26 cellular contexts compared by ENCODE assay signal in the genomic region with DNA sequence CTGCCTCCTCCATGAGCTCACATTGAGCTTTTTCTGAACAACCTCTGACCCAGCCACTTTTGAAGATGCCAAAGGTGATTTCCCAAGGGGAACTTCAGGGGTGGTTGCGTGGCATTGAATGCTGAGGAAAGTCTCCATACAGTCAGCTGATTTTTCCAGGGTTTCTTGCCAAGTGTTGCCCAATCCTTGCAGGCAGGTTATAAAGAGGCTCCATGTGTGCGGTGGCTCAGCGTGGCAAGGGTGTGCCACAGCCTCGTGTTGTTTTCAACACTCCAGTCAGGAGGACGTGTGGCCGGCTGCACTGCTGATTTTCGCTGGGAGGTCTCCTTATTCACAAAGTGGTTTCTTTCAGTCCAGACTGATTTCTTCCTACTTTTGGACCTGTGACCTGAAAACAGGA.
DNase-seq lines count a peak whose midpoint lies in the region; ATAC-seq and TF ChIP-seq lines count a peak whose summit lies in the region.
"Had no signal": no experiment of that assay in that cellular context is flagged by ENCODE, and none has a peak within 500 bp of the region (broad histone marks: within the 10 kb centered on the region; RNA-seq: fewer than 3 reads in every experiment).

No MANE protein-coding gene starts in this region.

- no peak overlapping the region for H3K18ac ChIP-seq in IMR-90 (ENCODE audit: low read depth, low read length)

- H4K5ac ChIP-seq in IMR-90 (ENCODE audit: low read depth, low read length): no peak overlapping the region

- H3K9ac ChIP-seq in IMR-90 (ENCODE audit: low read depth, low read length) (no peak overlapping the region), neural progenitor cell (no peak overlapping the region)

- in situ Hi-C loops in IMR-90 (cut with MboI; ENCODE audit: low sequenced_read_pairs): no loop called here

- no peak overlapping the region for H3K4me3 Mint-ChIP-seq in neural progenitor cell
- H3K4me3 Mint-ChIP-seq: activated B cell treated with CpG ODN at 0.5 μM for 24 hours; activated CD8-positive, alpha-beta memory T cell treated with anti-CD3 and anti-CD28 coated beads, Interleukin-2, amount 10 ng/mL, durations not matched to agents 7 days and 5 days; activated T-cell treated with anti-CD3 and anti-CD28 coated beads, Interleukin-2, amount 50 U/mL, for 72 hours; B cell; effector memory CD8-positive, alpha-beta T cell; memory B cell had no signal

- H2BK5ac ChIP-seq in IMR-90 (ENCODE audit: low read depth, low read length, poor library complexity, severe bottlenecking): no peak overlapping the region

- H3K4ac ChIP-seq in IMR-90 (ENCODE audit: low read depth, low read length): no peak overlapping the region

- H3K4me1 ChIP-seq in IMR-90 (ENCODE audit: control insufficient read depth, insufficient read depth, low read length) (no peaks in the 10 kb centered on the region), neural progenitor cell (peaks cover 7% of the 10 kb centered on the region)
- H3K4me1 ChIP-seq: esophagus muscularis mucosa, gastroesophageal sphincter, SJSA1, tibial nerve had no signal

- no peak overlapping the region for H2AK9ac ChIP-seq in IMR-90 (replicated peaks; ENCODE audit: low read depth, low read length, poor library complexity)

- no peak for TF ChIP-seq CTCF in IMR-90 (conservative IDR thresholded peaks at IDR 0.05; ENCODE audit: low read depth, low read length)
- no peak for TF ChIP-seq CTCF in epithelial cell of proximal tubule (conservative IDR thresholded peaks at IDR 0.05; ENCODE audit: low read depth, low read length)
- no peak for TF ChIP-seq CTCF in neural progenitor cell (IDR thresholded peaks at IDR 0.05)
- TF ChIP-seq CTCF in dorsolateral prefrontal cortex (IDR thresholded peaks at IDR 0.05 in 54 of 56, conservative IDR thresholded peaks at IDR 0.05 in 2 of 56; ENCODE audit: low read depth in 1 of 56, partially characterized antibody in 56 of 56): no peak

- no TSS peak for BruUV-seq in IMR-90 (replicated peaks; lab: Mats Ljungman, UMichigan)

- H3K79me1 ChIP-seq in IMR-90 (ENCODE audit: low read depth in 1 of 2, low read length in 2 of 2): no peaks in the 10 kb centered on the region

- H3K27ac ChIP-seq in IMR-90 (ENCODE audit: insufficient read depth, low read length): no peak overlapping the region
- H3K27ac ChIP-seq in neural progenitor cell: no peak overlapping the region
- no peak overlapping the region for H3K27ac ChIP-seq in dorsolateral prefrontal cortex
- H3K27ac ChIP-seq: esophagus muscularis mucosa, gastroesophageal sphincter, SJSA1, tibial nerve had no signal

- dilution Hi-C loops in IMR-90 (cut with HindIII; ENCODE audit: low sequenced_read_pairs, unreplicated experiment): no loop called here

- peaks cover 9% of the 10 kb centered on the region for H3K27me3 Mint-ChIP-seq in neural progenitor cell (ENCODE audit: insufficient read depth, low read depth)
- H3K27me3 Mint-ChIP-seq: activated B cell treated with CpG ODN at 0.5 μM for 24 hours; activated CD8-positive, alpha-beta memory T cell treated with anti-CD3 and anti-CD28 coated beads, Interleukin-2, amount 10 ng/mL, durations not matched to agents 7 days and 5 days; B cell had no signal

- POLR2A ChIA-PET in IMR-90 (lab: Charles Lee; ENCODE audit: unreplicated experiment): no interaction called here

- H3K79me2 ChIP-seq in neural progenitor cell (ENCODE audit: low read depth): no peaks in the 10 kb centered on the region

- H3K27me3 ChIP-seq in IMR-90 (ENCODE audit: control insufficient read depth, insufficient read depth, low read length) (peaks cover 28% of the 10 kb centered on the region), neural progenitor cell (no peaks in the 10 kb centered on the region), dorsolateral prefrontal cortex (peaks cover 0 to 10% (median 0%) of the 10 kb centered on the region in 45 donors)
- H3K27me3 ChIP-seq: tibial nerve had no signal

- H3K27ac Mint-ChIP-seq in neural progenitor cell: no peak overlapping the region
- H3K27ac Mint-ChIP-seq: activated B cell treated with CpG ODN at 0.5 μM for 24 hours; activated CD8-positive, alpha-beta memory T cell treated with anti-CD3 and anti-CD28 coated beads, Interleukin-2, amount 10 ng/mL, durations not matched to agents 7 days and 5 days; activated T-cell treated with anti-CD3 and anti-CD28 coated beads, Interleukin-2, amount 50 U/mL, for 72 hours; B cell; effector memory CD8-positive, alpha-beta T cell; memory B cell had no signal

- no peak overlapping the region for H3K23ac ChIP-seq in IMR-90 (ENCODE audit: low read depth, low read length)

- no peak overlapping the region for H3K56ac ChIP-seq in IMR-90 (ENCODE audit: extremely low read depth, insufficient read depth, low read length)

- H3K9me3 Mint-ChIP-seq in neural progenitor cell: no peaks in the 10 kb centered on the region
- H3K9me3 Mint-ChIP-seq: activated B cell treated with CpG ODN at 0.5 μM for 24 hours; activated T-cell treated with anti-CD3 and anti-CD28 coated beads, Interleukin-2, amount 50 U/mL, for 72 hours; effector memory CD8-positive, alpha-beta T cell; memory B cell had no signal

- H3K4me1 Mint-ChIP-seq in neural progenitor cell: peaks cover 14% of the 10 kb centered on the region
- H3K4me1 Mint-ChIP-seq: activated B cell treated with CpG ODN at 0.5 μM for 24 hours; activated CD8-positive, alpha-beta memory T cell treated with anti-CD3 and anti-CD28 coated beads, Interleukin-2, amount 10 ng/mL, durations not matched to agents 7 days and 5 days; B cell; memory B cell had no signal

- H3K9me3 ChIP-seq in IMR-90 (ENCODE audit: control insufficient read depth, insufficient read depth, low read length) (0 out of 2 replicates have a peak, but pooled peaks cover 2% of the 10 kb centered on the region), neural progenitor cell (ENCODE audit: low read depth) (no peaks in the 10 kb centered on the region)
- H3K9me3 ChIP-seq: esophagus muscularis mucosa, gastroesophageal sphincter had no signal

- H4K8ac ChIP-seq in IMR-90 (ENCODE audit: low read depth in 2 of 2, low read length in 2 of 2): no peak overlapping the region

- CTCF ChIA-PET in IMR-90 (lab: Yijun Ruan, JAX): no interaction called here

- H2AFZ ChIP-seq in IMR-90 (replicated peaks; ENCODE audit: low read length, poor library complexity) (no peak overlapping the region), neural progenitor cell (replicated peaks) (peak overlapping the region; percentile 22)

- H2AK5ac ChIP-seq in IMR-90 (ENCODE audit: low read depth, low read length): no peak overlapping the region

- H4K91ac ChIP-seq in IMR-90 (ENCODE audit: insufficient read depth, low read depth, low read length): no peak overlapping the region

- H2BK20ac ChIP-seq in IMR-90 (ENCODE audit: low read depth, low read length): no peak overlapping the region

- no peak overlapping the region for H3K14ac ChIP-seq in IMR-90 (replicated peaks; ENCODE audit: low read depth, low read length)

- ATAC-seq in IMR-90 (ENCODE audit: low read depth): no peak
- ATAC-seq in left colon: peak; percentile 70
- ATAC-seq in HG03571 (IDR thresholded peaks at IDR 0.05; ENCODE audit: unreplicated experiment): no peak
- ATAC-seq: activated CD8-positive, alpha-beta memory T cell treated with anti-CD3 and anti-CD28 coated beads, Interleukin-2, amount 10 ng/mL, durations not matched to agents 7 days and 5 days; activated T-cell treated with anti-CD3 and anti-CD28 coated beads, Interleukin-2, amount 50 U/mL, for 72 hours; effector memory CD8-positive, alpha-beta T cell; gastroesophageal sphincter had no signal

- H2BK120ac ChIP-seq in IMR-90 (ENCODE audit: low read depth, low read length): no peak overlapping the region

- no peak for TF ChIP-seq RAD21 in IMR-90 (IDR thresholded peaks at IDR 0.05; ENCODE audit: low read length)

- intact Hi-C loops in IMR-90 (cut with micrococcal nuclease): no loop called here
- intact Hi-C loops in left colon (cut with DNase I, micrococcal nuclease): loop anchor here in 1 of 2 donors (10.0 kb wide), 1 partner anchor 53 kb away; no protein-coding TSS in a partner anchor
- intact Hi-C loops in dorsolateral prefrontal cortex (cut with DNase I): no loop called here

- no peak overlapping the region for H3K4me3 ChIP-seq in IMR-90 (ENCODE audit: insufficient read depth, low read depth, low read length)
- H3K4me3 ChIP-seq in epithelial cell of proximal tubule (ENCODE audit: low read depth, low read length): no peak overlapping the region
- no peak overlapping the region for H3K4me3 ChIP-seq in neural progenitor cell
- no peak overlapping the region for H3K4me3 ChIP-seq in dorsolateral prefrontal cortex
- H3K4me3 ChIP-seq: esophagus muscularis mucosa, gastroesophageal sphincter, SJSA1, tibial nerve had no signal

- 80% methylated on average over 6 of the region's 7 CpGs; no CpG with 5 or more reads in 1 of the 2 experiments for WGBS in IMR-90 (ENCODE audit: extremely low coverage in 2 of 2, insufficient read length in 1 of 2), 2 experiments

- no peaks in the 10 kb centered on the region for H3K36me3 Mint-ChIP-seq in neural progenitor cell
- H3K36me3 Mint-ChIP-seq: activated CD8-positive, alpha-beta memory T cell treated with anti-CD3 and anti-CD28 coated beads, Interleukin-2, amount 10 ng/mL, durations not matched to agents 7 days and 5 days; memory B cell had no signal

- H2BK15ac ChIP-seq in IMR-90 (ENCODE audit: low read depth, low read length): no peak overlapping the region

- no peaks in the 10 kb centered on the region for H4K20me1 ChIP-seq in IMR-90 (ENCODE audit: insufficient read depth, low read length)
- H4K20me1 ChIP-seq in neural progenitor cell (ENCODE audit: low read depth): no peaks in the 10 kb centered on the region

- H3K9me1 ChIP-seq in IMR-90 (ENCODE audit: insufficient read depth, low read length): no peaks in the 10 kb centered on the region

- no peaks in the 10 kb centered on the region for H3F3A ChIP-seq in neural progenitor cell (ENCODE audit: low read depth)

- DNase-seq in IMR-90 (no peak), epithelial cell of proximal tubule (ENCODE audit: low read depth) (peak; percentile 65), left colon (peak; percentile 58 to 85), neural progenitor cell (ENCODE audit: low spot score) (no peak), dorsolateral prefrontal cortex (no peak), A172 (ENCODE audit: low spot score) (no peak)
- no peak for DNase-seq in effector CD4-positive, alpha-beta T cell
- DNase-seq: activated B cell treated with CpG ODN at 0.5 μM for 24 hours; activated CD8-positive, alpha-beta memory T cell treated with anti-CD3 and anti-CD28 coated beads, Interleukin-2, amount 10 ng/mL, durations not matched to agents 7 days and 5 days; activated naive CD4-positive, alpha-beta T cell treated with Interleukin-2 at 50 U/mL for 16 hours; activated T-cell treated with anti-CD3 and anti-CD28 coated beads, Interleukin-2, amount 50 U/mL, for 72 hours; DMS53; effector memory CD8-positive, alpha-beta T cell; NCI-H1048; NCI-H1694 treated with DMSO at 0.1 percent for 48 hours; NCI-H2227 treated with DMSO at 0.1 percent for 48 hours; NCI-H69; nucleus accumbens; stimulated activated CD4-positive, alpha-beta T cell treated with anti-CD3 and anti-CD28 coated beads, Interleukin-2, amount 100 ng/mL, for 24 hours had no signal

- H3K4me2 ChIP-seq in IMR-90 (ENCODE audit: low read depth, low read length): no peak overlapping the region
- H3K4me2 ChIP-seq in neural progenitor cell: no peak overlapping the region

- no peak for TF ChIP-seq POLR2A in IMR-90 (IDR thresholded peaks at IDR 0.05; ENCODE audit: low read depth, low read length)

- H3K36me3 ChIP-seq in IMR-90 (ENCODE audit: control insufficient read depth, insufficient read depth, low read length): no peaks in the 10 kb centered on the region
- H3K36me3 ChIP-seq in neural progenitor cell: no peaks in the 10 kb centered on the region
- H3K36me3 ChIP-seq: esophagus muscularis mucosa, gastroesophageal sphincter, SJSA1, tibial nerve had no signal

Comparison
In these comparisons a context has a peak if more than half of its experiments do, and no peak if none do; other contexts are left out.
1. DNase-seq: peak in epithelial cell of proximal tubule (single experiment) and left colon (2 of 2); none in IMR-90 (single experiment), neural progenitor cell (single experiment), dorsolateral prefrontal cortex (0 of 10), A172 (single experiment) and effector CD4-positive, alpha-beta T cell (single experiment).